ENCODE assay signal across 8 cellular contexts in genomic region chr16:57284952-57285263, GRCh38. TPM values are rescaled to one million over a fixed set of nuclear protein-coding genes. Genes with fewer than 3 reads are reported as not detected.
DNase-seq lines count a peak whose midpoint lies in the region; ATAC-seq, FAIRE-seq and TF ChIP-seq lines count a peak whose summit lies in the region.

No MANE protein-coding gene starts in this region.

- H3K9me3 ChIP-seq in OCI-LY7 (ENCODE audit: low read length) (no peaks in the 10 kb centered on the region), endothelial cell of umbilical vein (replicated peaks; ENCODE audit: control insufficient read depth, insufficient read depth, low read length) (no peaks in the 10 kb centered on the region), neuron (ENCODE audit: low read length) (peaks cover 2% of the 10 kb centered on the region)

- H3K4me2 ChIP-seq in OCI-LY7 (ENCODE audit: low read length) = peak overlapping the region; percentile 62
- peak overlapping the region; percentile 58 for H3K4me2 ChIP-seq in endothelial cell of umbilical vein (ENCODE audit: insufficient read depth, low read length)

- POLR2A ChIA-PET in OCI-LY7 (lab: Charles Lee) (interaction anchor here (0.6 kb wide), 1 partner anchor 9 kb away, joined by 5 read pairs; no protein-coding TSS in a partner anchor), endothelial cell of umbilical vein (lab: Charles Lee) (no interaction called here)

- H4K20me1 ChIP-seq in OCI-LY7 (ENCODE audit: insufficient read depth, low read length) = no peaks in the 10 kb centered on the region
- no peaks in the 10 kb centered on the region for H4K20me1 ChIP-seq in endothelial cell of umbilical vein (replicated peaks; ENCODE audit: control insufficient read depth, extremely low read depth, insufficient read depth, low read length)

- dilution Hi-C loops in endothelial cell of umbilical vein (cut with MboI; ENCODE audit: extremely low pct_ligation_motif_present, low sequenced_read_pairs) = no loop called here

- H3K79me2 ChIP-seq in OCI-LY7 (ENCODE audit: insufficient read depth, low read depth, low read length) (no peaks in the 10 kb centered on the region), endothelial cell of umbilical vein (ENCODE audit: control insufficient read depth, insufficient read depth, low read length) (no peaks in the 10 kb centered on the region)

- DNase-seq in OCI-LY7 (ENCODE audit: low spot score) = no peak
- no peak for DNase-seq in endothelial cell of umbilical vein (ENCODE audit: low read depth, low spot score)
- no peak for DNase-seq in cerebellar cortex (ENCODE audit: low spot score)
- DNase-seq in NCI-H1694 treated with DMSO at 0.1 percent for 48 hours (lab: John Stamatoyannopoulos, UW) = no peak

- CTCF ChIA-PET in OCI-LY7 (lab: Charles Lee; ENCODE audit: unreplicated experiment) = no interaction called here
- CTCF ChIA-PET in endothelial cell of umbilical vein (lab: Charles Lee) = interaction anchor here (1.1 to 1.5 kb wide), 2 partner anchors 15 to 40 kb away, joined by 3 to 4 read pairs; partner anchors contain the start of gene ARL2BP

- H2AFZ ChIP-seq in OCI-LY7 (ENCODE audit: low read length) = no peak overlapping the region
- H2AFZ ChIP-seq in endothelial cell of umbilical vein (ENCODE audit: low read depth, low read length) = peak overlapping the region; percentile 85
- H2AFZ ChIP-seq in neuron (ENCODE audit: low read depth, low read length) = peak overlapping the region; percentile 88

- ATAC-seq in HG03097 (IDR thresholded peaks at IDR 0.05; ENCODE audit: low FRiP score, unreplicated experiment) (no peak), GM18520 (IDR thresholded peaks at IDR 0.05; ENCODE audit: unreplicated experiment) (no peak)

- no peak for TF ChIP-seq POLR2A in endothelial cell of umbilical vein (IDR thresholded peaks at IDR 0.05; ENCODE audit: low read depth, low read length)

- TF ChIP-seq CTCF in C4-2B (conservative IDR thresholded peaks at IDR 0.05) (no peak), OCI-LY7 (conservative IDR thresholded peaks at IDR 0.05; ENCODE audit: low read length) (no peak), endothelial cell of umbilical vein (IDR thresholded peaks at IDR 0.05; ENCODE audit: extremely low read depth in 1 of 2, insufficient read depth in 1 of 2, low read depth in 1 of 2, low read length in 2 of 2) (no peak)

- H3K36me3 ChIP-seq in OCI-LY7 (ENCODE audit: insufficient read depth, low read length) (no peaks in the 10 kb centered on the region), endothelial cell of umbilical vein (ENCODE audit: control insufficient read depth in 2 of 2, extremely low read depth in 1 of 2, insufficient read depth in 2 of 2, low read length in 2 of 2) (no peaks in the 10 kb centered on the region), neuron (ENCODE audit: insufficient read depth, low read length) (no peaks in the 10 kb centered on the region)

- H3K4me1 ChIP-seq in OCI-LY7 (ENCODE audit: insufficient read depth, low read length, poor library complexity, severe bottlenecking) = no peaks in the 10 kb centered on the region
- peaks cover 14% of the 10 kb centered on the region for H3K4me1 ChIP-seq in endothelial cell of umbilical vein (ENCODE audit: control insufficient read depth, extremely low read depth, insufficient read depth, low read length)
- H3K4me1 ChIP-seq in neuron (ENCODE audit: insufficient read depth, low read length) = peaks cover 4% of the 10 kb centered on the region

- no peaks in the 10 kb centered on the region for H3K9me2 ChIP-seq in OCI-LY7 (ENCODE audit: insufficient read depth, low read length)

- peak overlapping the region; percentile 57 for H3K4me3 ChIP-seq in OCI-LY7 (ENCODE audit: low read depth, low read length, poor library complexity, severe bottlenecking)
- H3K4me3 ChIP-seq in endothelial cell of umbilical vein (replicated peaks in 1 of 3; ENCODE audit: insufficient read depth in 1 of 3, low read depth in 1 of 3, low read length in 3 of 3) = peak overlapping the region in 2 of 3 experiments; percentile 16 to 38
- peak overlapping the region; percentile 15 for H3K4me3 ChIP-seq in neuron (ENCODE audit: low read length)

- H3K27ac ChIP-seq in C4-2B (peak overlapping the region; percentile 69), OCI-LY7 (ENCODE audit: low read depth, low read length, poor library complexity, severe bottlenecking) (no peak overlapping the region), endothelial cell of umbilical vein (ENCODE audit: insufficient read depth, low read depth, low read length) (no peak overlapping the region)

- H3K9me1 ChIP-seq in endothelial cell of umbilical vein (replicated peaks; ENCODE audit: control insufficient read depth, extremely low read depth, insufficient read depth, low read length) = no peaks in the 10 kb centered on the region

- H3K27me3 ChIP-seq in endothelial cell of umbilical vein (ENCODE audit: control insufficient read depth in 2 of 2, insufficient read depth in 2 of 2, low read length in 2 of 2) (no peaks in the 10 kb centered on the region), neuron (ENCODE audit: insufficient read depth, low read length) (peaks cover 52% of the 10 kb centered on the region)

- intact Hi-C loops in OCI-LY7 (cut with micrococcal nuclease; ENCODE audit: unreplicated experiment) = no loop called here
- intact Hi-C loops in endothelial cell of umbilical vein (cut with micrococcal nuclease) = loop anchor here (2.0 to 5.0 kb wide), 3 partner anchors 18 to 98 kb away; partner anchors contain the start of genes ARL2BP, PSME3IP1 and RSPRY1

- no peak for FAIRE-seq in endothelial cell of umbilical vein (lab: Jason Lieb, UNC)

- peak overlapping the region; percentile 8 for H3K9ac ChIP-seq in endothelial cell of umbilical vein (replicated peaks; ENCODE audit: extremely low read depth, insufficient read depth, low read length)

- BruUV-seq in OCI-LY7 (replicated peaks; lab: Mats Ljungman, UMichigan) = no TSS peak
- no TSS peak for BruUV-seq in endothelial cell of umbilical vein (replicated peaks; lab: Mats Ljungman, UMichigan)

TF ChIP-seq in endothelial cell of umbilical vein, 7 proteins besides CTCF, POLR2A, EP300 and RAD21:
- TF ChIP-seq FOS (IDR thresholded peaks at IDR 0.05; ENCODE audit: borderline replicate concordance, insufficient read depth, low read length) (no peak), GATA2 (IDR thresholded peaks at IDR 0.05; ENCODE audit: insufficient read depth, insufficient read length, low read depth, low read length) (no peak), JUN (IDR thresholded peaks at IDR 0.05; ENCODE audit: borderline replicate concordance, insufficient read depth, insufficient read length, low read depth) (no peak), MYC (IDR thresholded peaks at IDR 0.05; ENCODE audit: low read depth, low read length) (no peak), MAX (IDR thresholded peaks at IDR 0.05; ENCODE audit: insufficient read depth, insufficient read length) (no peak), POLR2AphosphoS5 (IDR thresholded peaks at IDR 0.05; ENCODE audit: insufficient read depth, low read depth, low read length) (no peak), EZH2 (IDR thresholded peaks at IDR 0.05; ENCODE audit: borderline replicate concordance, low read depth, low read length, severe bottlenecking) (no peak)

RNA-seq across cellular contexts. Expression of gene PLLP, which starts 0.4 kb away (rescaled TPM):
- total RNA-seq in OCI-LY7 (2014; rRNA removed; shearing (Covaris generic)) = 0.08 and 0.22 TPM in 2 replicates
- total RNA-seq in OCI-LY7 (2022) (not detected in 2 replicates), endothelial cell of umbilical vein (3.1 and 4.4 TPM in 2 replicates)
- 14.4 and 19.3 TPM in 2 replicates for polyA plus RNA-seq in endothelial cell of umbilical vein
- 8.6 and 9.4 TPM in 2 replicates for polyA plus RNA-seq in endothelial cell of umbilical vein (2011; cell fraction: cytosol; rRNA removed)
- polyA plus RNA-seq in endothelial cell of umbilical vein (2011; cell fraction: nucleus; rRNA removed) = 2.9 and 4.0 TPM in 2 replicates
- 2.6 and 2.9 TPM in 2 replicates for polyA plus RNA-seq in endothelial cell of umbilical vein (2012)
- polyA minus RNA-seq in endothelial cell of umbilical vein = 4.8 and 5.6 TPM in 2 replicates
- 41.6 TPM for polyA minus RNA-seq in endothelial cell of umbilical vein (2011; cell fraction: cytosol; rRNA and poly(A)+ RNA removed)
- 1.4 and 1.6 TPM in 2 replicates for polyA minus RNA-seq in endothelial cell of umbilical vein (2011; cell fraction: nucleus; rRNA and poly(A)+ RNA removed)

RNA-seq across cellular contexts. Expression of gene ARL2BP, which starts 39.8 kb away (rescaled TPM):
- 25.4 and 26.6 TPM in 2 replicates for total RNA-seq in OCI-LY7 (2014; rRNA removed; shearing (Covaris generic))
- total RNA-seq in OCI-LY7 (2022) (31.2 and 35.7 TPM in 2 replicates), endothelial cell of umbilical vein (76.7 and 80.4 TPM in 2 replicates)
- 103 and 111 TPM in 2 replicates for polyA plus RNA-seq in endothelial cell of umbilical vein
- 81.7 and 87.7 TPM in 2 replicates for polyA plus RNA-seq in endothelial cell of umbilical vein (2011; cell fraction: cytosol; rRNA removed)
- 33.2 and 36.3 TPM in 2 replicates for polyA plus RNA-seq in endothelial cell of umbilical vein (2011; cell fraction: nucleus; rRNA removed)
- polyA plus RNA-seq in endothelial cell of umbilical vein (2012) = 76.8 and 88.3 TPM in 2 replicates
- polyA minus RNA-seq in endothelial cell of umbilical vein = 73.4 and 77.5 TPM in 2 replicates
- 27.3 TPM for polyA minus RNA-seq in endothelial cell of umbilical vein (2011; cell fraction: cytosol; rRNA and poly(A)+ RNA removed)
- 17.6 and 23.6 TPM in 2 replicates for polyA minus RNA-seq in endothelial cell of umbilical vein (2011; cell fraction: nucleus; rRNA and poly(A)+ RNA removed)
